In the genomic region with DNA sequence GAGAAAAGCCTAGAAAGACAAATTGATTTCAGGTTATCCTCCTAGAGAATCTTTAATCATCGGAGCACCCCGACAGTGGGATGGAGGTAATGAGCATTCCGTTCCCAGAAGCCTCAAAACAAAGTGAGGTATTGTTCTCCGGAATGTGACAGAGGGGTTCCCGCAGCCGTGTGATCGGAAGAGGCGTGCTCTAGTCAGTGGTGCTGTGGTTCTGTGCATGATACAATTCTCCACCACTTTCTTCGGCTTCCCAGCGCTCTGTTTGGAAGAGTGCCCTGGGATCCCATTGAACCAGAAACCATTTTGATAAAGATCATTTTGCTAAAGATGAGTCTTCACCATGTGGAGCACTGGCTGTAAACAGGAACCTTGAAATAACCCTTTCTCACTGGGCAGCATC, we compare ENCODE assay signal across 27 cellular contexts.
DNase-seq lines count a peak whose midpoint lies in the region; ATAC-seq, FAIRE-seq and TF ChIP-seq lines count a peak whose summit lies in the region.
"Had no signal": no experiment of that assay in that cellular context is flagged by ENCODE, and none has a peak within 500 bp of the region (broad histone marks: within the 10 kb centered on the region; RNA-seq: fewer than 3 reads in every experiment).

No MANE protein-coding gene starts in this region.

- no peak overlapping the region for H3K27ac Mint-ChIP-seq in activated CD4-positive, alpha-beta T cell treated with anti-CD3 and anti-CD28 coated beads, Interleukin-2, amount 10 ng/mL, durations not matched to agents 24 days and 14 days
- H3K27ac Mint-ChIP-seq: CD8-positive, alpha-beta T cell had no signal

- H3K4me3 Mint-ChIP-seq in activated CD4-positive, alpha-beta T cell treated with anti-CD3 and anti-CD28 coated beads, Interleukin-2, amount 10 ng/mL, durations not matched to agents 24 days and 14 days = no peak overlapping the region
- H3K4me3 Mint-ChIP-seq: CD8-positive, alpha-beta T cell had no signal

- 77 to 81% methylated on average over 10 of the region's 10 CpGs for WGBS in upper lobe of left lung, 2 donors

- DNase-seq in activated CD4-positive, alpha-beta T cell treated with anti-CD3 and anti-CD28 coated beads, Interleukin-2, amount 10 ng/mL, durations not matched to agents 24 days and 14 days = peak; percentile 20
- no peak for DNase-seq in activated CD4-positive, alpha-beta T cell treated with anti-CD3 and anti-CD28 coated beads for 1 hour
- DNase-seq in globus pallidus (ENCODE audit: low spot score) (peak; percentile 66), pons (ENCODE audit: low spot score) (peak; percentile 65), RKO (ENCODE audit: low spot score) (no peak), urothelium cell line (ENCODE audit: low spot score) (no peak), upper lobe of left lung (no peak)
- DNase-seq: ACHN; CD8-positive, alpha-beta T cell; MM.1S; NCI-H1048; NCI-H1417 treated with DMSO at 0.1 percent for 48 hours; NCI-H187 treated with DMSO at 0.1 percent for 48 hours; NCI-H2107; NCI-H446 treated with DMSO at 0.1 percent for 48 hours; NCI-H526 treated with DMSO at 0.1 percent for 48 hours; RPMI8226; SHP77 had no signal

- peaks cover 3% of the 10 kb centered on the region for H3K9me3 Mint-ChIP-seq in activated CD4-positive, alpha-beta T cell treated with anti-CD3 and anti-CD28 coated beads, Interleukin-2, amount 10 ng/mL, durations not matched to agents 24 days and 14 days
- H3K9me3 Mint-ChIP-seq: CD8-positive, alpha-beta T cell had no signal

- FAIRE-seq in urothelium cell line (lab: Jason Lieb, UNC) = no peak
- FAIRE-seq: G401.6, GM12892, GM18507, H1, HepG2, K562 had no signal

- H3K27me3 Mint-ChIP-seq in activated CD4-positive, alpha-beta T cell treated with anti-CD3 and anti-CD28 coated beads, Interleukin-2, amount 10 ng/mL, durations not matched to agents 24 days and 14 days = no peaks in the 10 kb centered on the region

- H3K9me3 ChIP-seq in upper lobe of left lung = no peaks in the 10 kb centered on the region

- ATAC-seq in HG03439 (IDR thresholded peaks at IDR 0.05; ENCODE audit: unreplicated experiment) = no peak
- no peak for ATAC-seq in upper lobe of left lung (ENCODE audit: low FRiP score in 2 of 2)
- ATAC-seq: CD8-positive, alpha-beta T cell; HepG2; K562 had no signal

- H3K4me3 ChIP-seq in upper lobe of left lung = no peak overlapping the region
- H3K4me3 ChIP-seq: K562, SK-N-MC had no signal

- H3K4me1 Mint-ChIP-seq in activated CD4-positive, alpha-beta T cell treated with anti-CD3 and anti-CD28 coated beads, Interleukin-2, amount 10 ng/mL, durations not matched to agents 24 days and 14 days = no peaks in the 10 kb centered on the region

- no peak for TF ChIP-seq CTCF in upper lobe of left lung (IDR thresholded peaks at IDR 0.05)

- H3K36me3 Mint-ChIP-seq in activated CD4-positive, alpha-beta T cell treated with anti-CD3 and anti-CD28 coated beads, Interleukin-2, amount 10 ng/mL, durations not matched to agents 24 days and 14 days (ENCODE audit: low read depth) = no peaks in the 10 kb centered on the region
- H3K36me3 Mint-ChIP-seq: CD8-positive, alpha-beta T cell had no signal

- TF ChIP-seq EP300 in upper lobe of left lung (IDR thresholded peaks at IDR 0.05) = no peak

- no peak for TF ChIP-seq POLR2A in upper lobe of left lung (IDR thresholded peaks at IDR 0.05)

- intact Hi-C loops in activated CD4-positive, alpha-beta T cell treated with anti-CD3 and anti-CD28 coated beads, Interleukin-2, amount 10 ng/mL, durations not matched to agents 24 days and 14 days (cut with micrococcal nuclease) = no loop called here

- H3K27ac ChIP-seq in upper lobe of left lung = no peak overlapping the region
- H3K27ac ChIP-seq: 22Rv1, SK-N-MC had no signal

- H3K4me1 ChIP-seq in upper lobe of left lung = no peaks in the 10 kb centered on the region

- no peaks in the 10 kb centered on the region for H3K36me3 ChIP-seq in upper lobe of left lung

- no peaks in the 10 kb centered on the region for H3K27me3 ChIP-seq in upper lobe of left lung

Comparison
In these comparisons a context has a peak if more than half of its experiments do, and no peak if none do; other contexts are left out.
1. DNase-seq: peak in activated CD4-positive, alpha-beta T cell treated with anti-CD3 and anti-CD28 coated beads, Interleukin-2, amount 10 ng/mL, durations not matched to agents 24 days and 14 days (single experiment), globus pallidus (single experiment) and pons (single experiment); none in activated CD4-positive, alpha-beta T cell treated with anti-CD3 and anti-CD28 coated beads for 1 hour (single experiment), RKO (single experiment), urothelium cell line (single experiment) and upper lobe of left lung (0 of 2).